28 cellular contexts compared by ENCODE assay signal in genomic region chr10:114811769-114812353, GRCh38. TPM values are rescaled to one million over a fixed set of nuclear protein-coding genes. Genes with fewer than 3 reads are reported as not detected.
DNase-seq lines count a peak whose midpoint lies in the region; ATAC-seq, FAIRE-seq and TF ChIP-seq lines count a peak whose summit lies in the region.
"Had no signal": no experiment of that assay in that cellular context is flagged by ENCODE, and none has a peak within 500 bp of the region (broad histone marks: within the 10 kb centered on the region; RNA-seq: fewer than 3 reads in every experiment).

No MANE protein-coding gene starts in this region.

- peak overlapping the region; percentile 1 for H3K27ac ChIP-seq in thymus (ENCODE audit: low read depth)
- H3K27ac ChIP-seq: cardiac muscle cell, spleen, upper lobe of left lung had no signal

- H3K36me3 Mint-ChIP-seq in activated CD8-positive, alpha-beta memory T cell treated with anti-CD3 and anti-CD28 coated beads, Interleukin-2, amount 10 ng/mL, durations not matched to agents 7 days and 5 days, result peaks cover 4% of the 10 kb centered on the region
- H3K36me3 Mint-ChIP-seq: T-cell had no signal

- CTCF ChIA-PET in activated CD8-positive, alpha-beta memory T cell treated with anti-CD3 and anti-CD28 coated beads, Interleukin-2, amount 10 ng/mL, durations not matched to agents 7 days and 5 days (lab: Charles Lee), result interaction anchor here (1.3 to 4.5 kb wide), 2 partner anchors 10 to 64 kb away, joined by 3 to 35 read pairs; partner anchors contain the start of gene FHIP2A

- no peak for DNase-seq in activated CD8-positive, alpha-beta memory T cell treated with anti-CD3 and anti-CD28 coated beads, Interleukin-2, amount 10 ng/mL, durations not matched to agents 7 days and 5 days
- DNase-seq in activated CD8-positive, alpha-beta memory T cell treated with anti-CD3 and anti-CD28 coated beads, Interleukin-2, amount 50 U/mL, for 4 hours, result no peak
- DNase-seq in NAMALWA (ENCODE audit: low spot score) (peak; percentile 9), bronchial epithelial cell (ENCODE audit: low read depth) (peak; percentile 37), GDM1 (lab: John Stamatoyannopoulos, UW) (no peak), SKM-1 (lab: John Stamatoyannopoulos, UW; ENCODE audit: unreplicated experiment) (no peak)
- DNase-seq: activated CD4-positive, alpha-beta T cell treated with anti-CD3 and anti-CD28 coated beads, Interleukin-2, amount 50 U/mL, for 1 hour; activated naive CD4-positive, alpha-beta T cell treated with Interleukin-2 at 50 U/mL for 16 hours; C1 segment of cervical spinal cord; Calu3; HCEC 1CT; Karpas-422; naive thymus-derived CD8-positive, alpha-beta T cell; NCI-H1105; NCI-H2029 treated with DMSO at 0.1 percent for 48 hours; NCI-H226; NCI-H774; PC-3; Right ventricle myocardium superior; spleen; stimulated activated CD4-positive, alpha-beta T cell treated with anti-CD3 and anti-CD28 coated beads, Interleukin-4, amount 100 ng/mL, for 1 hour; T-cell; upper lobe of left lung had no signal

- peaks cover 37% of the 10 kb centered on the region for H3K4me1 Mint-ChIP-seq in activated CD8-positive, alpha-beta memory T cell treated with anti-CD3 and anti-CD28 coated beads, Interleukin-2, amount 10 ng/mL, durations not matched to agents 7 days and 5 days

- H3K4me3 ChIP-seq in bronchial epithelial cell (ENCODE audit: low read depth, low read length), result no peak overlapping the region
- H3K4me3 ChIP-seq in thymus (ENCODE audit: low read length), result no peak overlapping the region
- H3K4me3 ChIP-seq: cardiac muscle cell, spleen, upper lobe of left lung had no signal

- H3K4me3 Mint-ChIP-seq in activated CD8-positive, alpha-beta memory T cell treated with anti-CD3 and anti-CD28 coated beads, Interleukin-2, amount 10 ng/mL, durations not matched to agents 7 days and 5 days, result no peak overlapping the region
- H3K4me3 Mint-ChIP-seq: dendritic cell treated with granulocyte-macrophage colony-stimulating factor and Interleukin-4, amounts not matched to agents 40 ng/mL and 50 ng/mL, for 4 days; naive thymus-derived CD8-positive, alpha-beta T cell; stimulated activated naive CD8-positive, alpha-beta T cell treated with anti-CD3 and anti-CD28 coated beads, Interleukin-15, Interleukin-2, amounts not matched to agents 100 ng/mL and 50 ng/mL, for 24 hours; T-cell had no signal

- peaks cover 2% of the 10 kb centered on the region for H3K4me1 ChIP-seq in thymus (ENCODE audit: control insufficient read depth, insufficient read depth, low read length)
- H3K4me1 ChIP-seq: upper lobe of left lung had no signal

- peaks cover under 1% of the 10 kb centered on the region for H3K27me3 Mint-ChIP-seq in activated CD8-positive, alpha-beta memory T cell treated with anti-CD3 and anti-CD28 coated beads, Interleukin-2, amount 10 ng/mL, durations not matched to agents 7 days and 5 days
- H3K27me3 Mint-ChIP-seq: dendritic cell treated with granulocyte-macrophage colony-stimulating factor and Interleukin-4, amounts not matched to agents 40 ng/mL and 50 ng/mL, for 4 days; stimulated activated naive CD8-positive, alpha-beta T cell treated with anti-CD3 and anti-CD28 coated beads, Interleukin-15, Interleukin-2, amounts not matched to agents 100 ng/mL and 50 ng/mL, for 24 hours; T-cell had no signal

- H3K36me3 ChIP-seq in bronchial epithelial cell (ENCODE audit: control insufficient read depth, insufficient read depth, low read length), result no peaks in the 10 kb centered on the region
- no peaks in the 10 kb centered on the region for H3K36me3 ChIP-seq in thymus (ENCODE audit: control insufficient read depth, insufficient read depth)
- H3K36me3 ChIP-seq: cardiac muscle cell, spleen, upper lobe of left lung had no signal

- no peak for FAIRE-seq in bronchial epithelial cell (lab: Jason Lieb, UNC)

- H3K27me3 ChIP-seq in bronchial epithelial cell (ENCODE audit: control insufficient read depth, insufficient read depth, low read length) (no peaks in the 10 kb centered on the region), thymus (ENCODE audit: control insufficient read depth, insufficient read depth) (no peaks in the 10 kb centered on the region)
- H3K27me3 ChIP-seq: cardiac muscle cell, spleen, upper lobe of left lung had no signal

- ATAC-seq in activated CD8-positive, alpha-beta memory T cell treated with anti-CD3 and anti-CD28 coated beads, Interleukin-2, amount 10 ng/mL, durations not matched to agents 7 days and 5 days, result peak; percentile 28
- ATAC-seq in GM21367 (IDR thresholded peaks at IDR 0.05; ENCODE audit: unreplicated experiment), result no peak
- ATAC-seq: naive thymus-derived CD8-positive, alpha-beta T cell; PC-3 had no signal

- H3K9me3 ChIP-seq in thymus (ENCODE audit: control insufficient read depth), result no peaks in the 10 kb centered on the region
- H3K9me3 ChIP-seq: spleen, upper lobe of left lung had no signal

- TF ChIP-seq CTCF in bronchial epithelial cell (IDR thresholded peaks at IDR 0.05; ENCODE audit: insufficient read depth, low read length, severe bottlenecking), result no peak

- H3K27ac Mint-ChIP-seq in activated CD8-positive, alpha-beta memory T cell treated with anti-CD3 and anti-CD28 coated beads, Interleukin-2, amount 10 ng/mL, durations not matched to agents 7 days and 5 days, result no peak overlapping the region
- H3K27ac Mint-ChIP-seq: dendritic cell treated with granulocyte-macrophage colony-stimulating factor and Interleukin-4, amounts not matched to agents 40 ng/mL and 50 ng/mL, for 4 days; naive thymus-derived CD8-positive, alpha-beta T cell; stimulated activated naive CD8-positive, alpha-beta T cell treated with anti-CD3 and anti-CD28 coated beads, Interleukin-15, Interleukin-2, amounts not matched to agents 100 ng/mL and 50 ng/mL, for 24 hours had no signal

- H3K9me3 Mint-ChIP-seq in activated CD8-positive, alpha-beta memory T cell treated with anti-CD3 and anti-CD28 coated beads, Interleukin-2, amount 10 ng/mL, durations not matched to agents 7 days and 5 days (ENCODE audit: low read depth), result no peaks in the 10 kb centered on the region
- H3K9me3 Mint-ChIP-seq: dendritic cell treated with granulocyte-macrophage colony-stimulating factor and Interleukin-4, amounts not matched to agents 40 ng/mL and 50 ng/mL, for 4 days; stimulated activated naive CD8-positive, alpha-beta T cell treated with anti-CD3 and anti-CD28 coated beads, Interleukin-15, Interleukin-2, amounts not matched to agents 100 ng/mL and 50 ng/mL, for 24 hours had no signal

- WGBS in thymus, result 13% methylated on average over 2 of the region's 2 CpGs

RNA-seq across cellular contexts. Expression of gene FHIP2A, which starts 9.7 kb away (rescaled TPM):
- 10 to 100 TPM; 33.5 to 35.7 TPM for total RNA-seq in activated CD8-positive, alpha-beta memory T cell treated with anti-CD3 and anti-CD28 coated beads, Interleukin-2, amount 10 ng/mL, durations not matched to agents 7 days and 5 days
- 6.8 and 7.9 TPM in 2 replicates for total RNA-seq in bronchial epithelial cell
- 14.6 TPM for polyA plus RNA-seq in thymus

Comparison
In these comparisons a context has a peak if more than half of its experiments do, and no peak if none do; other contexts are left out.
1. DNase-seq: peak in NAMALWA (single experiment) and bronchial epithelial cell (single experiment); none in activated CD8-positive, alpha-beta memory T cell treated with anti-CD3 and anti-CD28 coated beads, Interleukin-2, amount 10 ng/mL, durations not matched to agents 7 days and 5 days (single experiment), activated CD8-positive, alpha-beta memory T cell treated with anti-CD3 and anti-CD28 coated beads, Interleukin-2, amount 50 U/mL, for 4 hours (single experiment), GDM1 (single experiment) and SKM-1 (single experiment).